In the genomic region with DNA sequence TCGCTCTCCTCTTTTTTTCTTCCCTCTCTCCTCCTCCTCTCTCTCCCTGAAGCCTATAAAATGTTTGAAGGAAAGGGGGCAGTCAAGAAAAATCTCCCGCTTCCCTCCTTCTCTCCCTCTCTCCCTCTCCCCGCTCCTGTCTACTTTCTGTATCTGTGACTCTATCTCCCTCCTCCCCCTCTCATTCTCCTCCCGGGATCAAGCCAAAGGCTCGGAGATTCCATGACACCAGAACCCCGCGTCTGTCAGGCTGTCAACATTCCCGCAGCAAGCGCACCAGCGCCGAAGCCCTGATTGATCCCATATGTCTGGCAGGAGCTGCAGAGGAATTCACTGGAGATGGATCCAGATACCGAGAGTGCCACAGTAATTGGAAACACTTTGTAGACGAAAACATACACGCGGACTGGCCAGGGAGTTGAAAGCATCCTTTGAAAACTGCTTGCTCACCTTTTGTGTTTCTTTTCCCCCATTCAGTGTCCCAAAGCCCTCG, we compare ENCODE assay signal across 8 cellular contexts. TPM values are rescaled to one million over a fixed set of nuclear protein-coding genes. Genes with fewer than 3 reads are reported as not detected.
DNase-seq lines count a peak whose midpoint lies in the region; ATAC-seq, FAIRE-seq and TF ChIP-seq lines count a peak whose summit lies in the region.

No MANE protein-coding gene starts in this region.

- peak; percentile 42 for DNase-seq in Daoy (ENCODE audit: low read depth)
- peak; percentile 52 for DNase-seq in T1000 (lab: John Stamatoyannopoulos, UW)
- peak in 4 of 5 donors; percentile 32 to 60 (median 38) for DNase-seq in heart left ventricle
- DNase-seq in psoas muscle, result peak in 1 of 2 donors; percentile 50
- no peak for DNase-seq in RPMI8226
- no peak for DNase-seq in immature natural killer cell
- no peak for DNase-seq in frontal cortex (ENCODE audit: low spot score in 2 of 2)

- no peaks in the 10 kb centered on the region for H3K4me1 Mint-ChIP-seq in immature natural killer cell

- peaks cover 9 to 14% (median 12%) of the 10 kb centered on the region in 3 donors for H3K27me3 Mint-ChIP-seq in immature natural killer cell (ENCODE audit: low read depth in 3 of 3)

- peaks cover 4 to 63% (median 22%) of the 10 kb centered on the region in 9 donors for H3K27me3 ChIP-seq in heart left ventricle
- peaks cover 3 to 39% (median 10%) of the 10 kb centered on the region in 3 donors for H3K27me3 ChIP-seq in psoas muscle (ENCODE audit: insufficient read depth in 3 of 3, low read length in 2 of 3)

- H3K27ac ChIP-seq in heart left ventricle (peak overlapping the region; percentile 64 to 88 (median 76)), psoas muscle (peak overlapping the region; percentile 58)

- peak overlapping the region; percentile 34 to 76 (median 61) for H3K4me3 ChIP-seq in heart left ventricle
- peak overlapping the region; percentile 62 for H3K4me3 ChIP-seq in psoas muscle

- no peak for TF ChIP-seq CTCF in heart left ventricle (IDR thresholded peaks at IDR 0.05)
- no peak for TF ChIP-seq CTCF in psoas muscle (IDR thresholded peaks at IDR 0.05)

- no peak for FAIRE-seq in frontal cortex (lab: Jason Lieb, UNC)

- peaks cover 0 to 5% (median 0%) of the 10 kb centered on the region in 12 donors for H3K9me3 ChIP-seq in heart left ventricle
- no peaks in the 10 kb centered on the region for H3K9me3 ChIP-seq in psoas muscle

- WGBS in heart left ventricle, 4 donors, result 2% methylated on average over 16 of the region's 16 CpGs
- 1 to 2% (median 1%) methylated on average over 16 of the region's 16 CpGs for WGBS in psoas muscle, 3 donors

- peaks cover 5 to 31% (median 10%) of the 10 kb centered on the region in 6 donors for H3K9me3 Mint-ChIP-seq in immature natural killer cell

- peaks cover 0 to 18% (median 5%) of the 10 kb centered on the region in 12 donors for H3K4me1 ChIP-seq in heart left ventricle
- no peaks in the 10 kb centered on the region for H3K4me1 ChIP-seq in psoas muscle

- ATAC-seq in heart left ventricle (peak in 3 of 4 donors; percentile 4 to 23 (median 23)), psoas muscle (peak; percentile 19 to 65 (median 24))
- ATAC-seq in activated CD4-positive, CD25-positive, alpha-beta regulatory T cell treated with anti-CD3 and anti-CD28 coated beads, Interleukin-2, amount 50 U/mL, for 24 hours, result no peak

- peak overlapping the region in 1 of 5 donors; percentile 21 for H3K4me3 Mint-ChIP-seq in immature natural killer cell

- H3K27ac Mint-ChIP-seq in immature natural killer cell, result no peak overlapping the region

- H3K36me3 Mint-ChIP-seq in immature natural killer cell, result peaks cover 0 to 4% (median 0%) of the 10 kb centered on the region in 3 donors

- no peaks in the 10 kb centered on the region for H3K36me3 ChIP-seq in heart left ventricle
- H3K36me3 ChIP-seq in psoas muscle (ENCODE audit: insufficient read depth in 1 of 2, low read depth in 1 of 2), result no peaks in the 10 kb centered on the region

- intact Hi-C loops in heart left ventricle (cut with DNase I), result loop anchor here in 6 of 10 donors (5.0 to 10.0 kb wide), 4 partner anchors 65 to 128 kb away; no protein-coding TSS in a partner anchor
- intact Hi-C loops in psoas muscle (cut with DNase I), result loop anchor here in 1 of 2 donors (10.0 kb wide), 1 partner anchor 65 kb away; no protein-coding TSS in a partner anchor

- no peak for TF ChIP-seq POLR2A in heart left ventricle (IDR thresholded peaks at IDR 0.05)

RNA-seq across cellular contexts. Expression of gene SVEP1, which starts 0.3 kb away (rescaled TPM):
- total RNA-seq in Daoy (2014; rRNA removed; shearing (Covaris generic)), result 0.86 and 1.3 TPM in 2 replicates
- total RNA-seq in heart left ventricle, result 10 to 100 TPM in 2 of 9 donors, 1 to 10 TPM in 7; 4.1 to 34.4 (median 7.9) TPM
- polyA plus RNA-seq in heart left ventricle, result under 1 TPM; 0.50 to 0.85 TPM
- total RNA-seq in psoas muscle, result 10 to 100 TPM in 3 of 4 donors, 1 to 10 TPM in 1; 5.5 to 16.3 (median 13.5) TPM
- 1 to 10 TPM in 2 of 3 donors, under 1 TPM in 1; 0.78 to 1.9 (median 1.0) TPM for polyA plus RNA-seq in psoas muscle
- polyA plus RNA-seq in immature natural killer cell, result under 1 TPM in 1 of 3 donors, not detected in 2; 0.03 TPM
- 8.6 TPM for total RNA-seq in frontal cortex

Comparison
In these comparisons a context has a peak if more than half of its experiments do, and no peak if none do; other contexts are left out.
1. DNase-seq: peak in Daoy (single experiment), T1000 (single experiment) and heart left ventricle (4 of 5); none in RPMI8226 (single experiment), immature natural killer cell (0 of 3) and frontal cortex (0 of 2).
2. ATAC-seq: peak in heart left ventricle (3 of 4) and psoas muscle (4 of 4); none in activated CD4-positive, CD25-positive, alpha-beta regulatory T cell treated with anti-CD3 and anti-CD28 coated beads, Interleukin-2, amount 50 U/mL, for 24 hours (0 of 2).